Comparison of ENCODE assay signal across 18 cellular contexts in the genomic region with DNA sequence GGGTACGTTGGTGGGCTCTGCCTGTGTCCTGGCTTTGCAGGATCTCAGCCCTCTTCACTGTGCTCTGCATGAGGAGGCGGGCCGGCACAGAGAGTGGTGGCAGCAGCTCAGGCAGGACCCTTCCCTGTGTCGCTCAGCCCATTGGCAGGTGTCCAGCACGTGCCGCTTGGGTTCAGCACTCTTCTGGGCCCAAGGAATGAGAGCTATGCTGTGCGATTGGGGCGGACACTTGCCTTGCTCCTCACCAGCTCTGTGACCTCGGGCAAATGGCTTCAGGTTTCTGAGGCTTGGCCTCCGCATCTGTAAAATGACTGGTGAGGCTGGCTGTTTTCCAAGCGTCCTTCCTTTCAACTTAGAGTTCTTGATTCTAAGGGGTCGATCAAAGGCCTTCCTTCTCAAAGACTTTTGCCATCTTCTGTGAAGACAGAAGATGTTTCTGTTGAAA. TPM values are rescaled to one million over a fixed set of nuclear protein-coding genes. Genes with fewer than 3 reads are reported as not detected.
DNase-seq lines count a peak whose midpoint lies in the region; ATAC-seq and TF ChIP-seq lines count a peak whose summit lies in the region.
"Had no signal": no experiment of that assay in that cellular context is flagged by ENCODE, and none has a peak within 500 bp of the region (broad histone marks: within the 10 kb centered on the region; RNA-seq: fewer than 3 reads in every experiment).

No MANE protein-coding gene starts in this region.

- POLR2A ChIA-PET in activated CD4-positive, alpha-beta T cell treated with anti-CD3 and anti-CD28 coated beads, Interleukin-2, amount 10 ng/mL, durations not matched to agents 7 days and 5 days (lab: Charles Lee): no interaction called here

- 0 out of 2 replicates have a peak overlapping the region, but pooled peaks have one; percentile 9 for H3K4me3 ChIP-seq in WI38 (ENCODE audit: low read depth, low read length)
- H3K4me3 ChIP-seq: heart right ventricle, left lung had no signal

- intact Hi-C loops in left cardiac atrium (cut with DNase I) (no loop called here), sciatic nerve (cut with DNase I) (no loop called here)

- no peaks in the 10 kb centered on the region for H3K36me3 Mint-ChIP-seq in activated CD4-positive, alpha-beta T cell treated with anti-CD3 and anti-CD28 coated beads, Interleukin-2, amount 10 ng/mL, durations not matched to agents 7 days and 5 days (ENCODE audit: low read depth)
- H3K36me3 Mint-ChIP-seq: activated naive CD8-positive, alpha-beta T cell treated with anti-CD3 and anti-CD28 coated beads for 36 hours; natural killer cell; stimulated activated effector memory CD8-positive, alpha-beta T cell treated with anti-CD3 and anti-CD28 coated beads, Interleukin-12 subunit alpha, Interleukin-12 subunit beta, amount 100 ng/mL, for 72 hours had no signal

- CTCF ChIA-PET in activated CD4-positive, alpha-beta T cell treated with anti-CD3 and anti-CD28 coated beads, Interleukin-2, amount 10 ng/mL, durations not matched to agents 7 days and 5 days (lab: Charles Lee): no interaction called here

- no peak for TF ChIP-seq CTCF in WI38 (IDR thresholded peaks at IDR 0.05; ENCODE audit: low read depth, low read length)

- H3K27ac Mint-ChIP-seq in activated CD4-positive, alpha-beta T cell treated with anti-CD3 and anti-CD28 coated beads, Interleukin-2, amount 10 ng/mL, durations not matched to agents 7 days and 5 days: no peak overlapping the region
- H3K27ac Mint-ChIP-seq: activated naive CD8-positive, alpha-beta T cell treated with anti-CD3 and anti-CD28 coated beads for 36 hours; natural killer cell; stimulated activated effector memory CD8-positive, alpha-beta T cell treated with anti-CD3 and anti-CD28 coated beads, Interleukin-12 subunit alpha, Interleukin-12 subunit beta, amount 100 ng/mL, for 72 hours; T-helper 17 cell had no signal

- no peak for ATAC-seq in left cardiac atrium
- ATAC-seq in sciatic nerve: peak; percentile 3
- ATAC-seq in GM18520 (IDR thresholded peaks at IDR 0.05; ENCODE audit: unreplicated experiment): no peak
- ATAC-seq in HG03432 (IDR thresholded peaks at IDR 0.05; ENCODE audit: unreplicated experiment): no peak
- ATAC-seq: natural killer cell; stimulated activated effector memory CD8-positive, alpha-beta T cell treated with anti-CD3 and anti-CD28 coated beads, Interleukin-12 subunit alpha, Interleukin-12 subunit beta, amount 100 ng/mL, for 72 hours; T-helper 17 cell had no signal

- H3K9me3 Mint-ChIP-seq in activated CD4-positive, alpha-beta T cell treated with anti-CD3 and anti-CD28 coated beads, Interleukin-2, amount 10 ng/mL, durations not matched to agents 7 days and 5 days: no peaks in the 10 kb centered on the region
- H3K9me3 Mint-ChIP-seq: activated naive CD8-positive, alpha-beta T cell treated with anti-CD3 and anti-CD28 coated beads for 36 hours; natural killer cell; stimulated activated effector memory CD8-positive, alpha-beta T cell treated with anti-CD3 and anti-CD28 coated beads, Interleukin-12 subunit alpha, Interleukin-12 subunit beta, amount 100 ng/mL, for 72 hours had no signal

- no peaks in the 10 kb centered on the region for H3K4me1 Mint-ChIP-seq in activated CD4-positive, alpha-beta T cell treated with anti-CD3 and anti-CD28 coated beads, Interleukin-2, amount 10 ng/mL, durations not matched to agents 7 days and 5 days
- H3K4me1 Mint-ChIP-seq: activated naive CD8-positive, alpha-beta T cell treated with anti-CD3 and anti-CD28 coated beads for 36 hours; natural killer cell; stimulated activated effector memory CD8-positive, alpha-beta T cell treated with anti-CD3 and anti-CD28 coated beads, Interleukin-12 subunit alpha, Interleukin-12 subunit beta, amount 100 ng/mL, for 72 hours had no signal

- no peaks in the 10 kb centered on the region for H3K27me3 Mint-ChIP-seq in activated CD4-positive, alpha-beta T cell treated with anti-CD3 and anti-CD28 coated beads, Interleukin-2, amount 10 ng/mL, durations not matched to agents 7 days and 5 days
- H3K27me3 Mint-ChIP-seq: activated naive CD8-positive, alpha-beta T cell treated with anti-CD3 and anti-CD28 coated beads for 36 hours had no signal

- peak; percentile 28 for DNase-seq in Daoy (ENCODE audit: low read depth)
- peak; percentile 37 for DNase-seq in left cardiac atrium
- DNase-seq in sciatic nerve (ENCODE audit: low spot score): no peak
- no peak for DNase-seq in NCI-H524 treated with DMSO at 0.1 percent for 48 hours (lab: John Stamatoyannopoulos, UW)
- no peak for DNase-seq in activated CD4-positive, alpha-beta T cell treated with anti-CD3 and anti-CD28 coated beads, Interleukin-2, amount 10 ng/mL, durations not matched to agents 7 days and 5 days
- DNase-seq: activated naive CD8-positive, alpha-beta T cell treated with anti-CD3 and anti-CD28 coated beads for 36 hours; activated T-cell treated with anti-CD3 and anti-CD28 coated beads for 4 hours; cerebellar nuclear complex; DMS153; natural killer cell; retina; T-helper 17 cell had no signal

- no peak overlapping the region for H3K4me3 Mint-ChIP-seq in activated CD4-positive, alpha-beta T cell treated with anti-CD3 and anti-CD28 coated beads, Interleukin-2, amount 10 ng/mL, durations not matched to agents 7 days and 5 days
- H3K4me3 Mint-ChIP-seq: activated naive CD8-positive, alpha-beta T cell treated with anti-CD3 and anti-CD28 coated beads for 36 hours; natural killer cell; stimulated activated effector memory CD8-positive, alpha-beta T cell treated with anti-CD3 and anti-CD28 coated beads, Interleukin-12 subunit alpha, Interleukin-12 subunit beta, amount 100 ng/mL, for 72 hours; T-helper 17 cell had no signal

RNA-seq across cellular contexts. Expression of a gene that starts 35.5 kb away (rescaled TPM):
- total RNA-seq in Daoy (2014; rRNA removed; shearing (Covaris generic)): 4.2 and 45.6 TPM in 2 replicates
- total RNA-seq in left cardiac atrium (1 to 10 TPM; 3.8 to 3.9 TPM), sciatic nerve (14.4 TPM)
- under 1 TPM; 0.07 to 0.12 TPM for total RNA-seq in activated CD4-positive, alpha-beta T cell treated with anti-CD3 and anti-CD28 coated beads, Interleukin-2, amount 10 ng/mL, durations not matched to agents 7 days and 5 days
- total RNA-seq: activated naive CD8-positive, alpha-beta T cell treated with anti-CD3 and anti-CD28 coated beads for 36 hours; natural killer cell; T-helper 17 cell had no signal

Comparison
In these comparisons a context has a peak if more than half of its experiments do, and no peak if none do; other contexts are left out.
1. DNase-seq: peak in Daoy (single experiment) and left cardiac atrium (single experiment); none in sciatic nerve (single experiment), NCI-H524 treated with DMSO at 0.1 percent for 48 hours (single experiment) and activated CD4-positive, alpha-beta T cell treated with anti-CD3 and anti-CD28 coated beads, Interleukin-2, amount 10 ng/mL, durations not matched to agents 7 days and 5 days (single experiment).